1 cellular context compared by ENCODE assay signal in the genomic region with DNA sequence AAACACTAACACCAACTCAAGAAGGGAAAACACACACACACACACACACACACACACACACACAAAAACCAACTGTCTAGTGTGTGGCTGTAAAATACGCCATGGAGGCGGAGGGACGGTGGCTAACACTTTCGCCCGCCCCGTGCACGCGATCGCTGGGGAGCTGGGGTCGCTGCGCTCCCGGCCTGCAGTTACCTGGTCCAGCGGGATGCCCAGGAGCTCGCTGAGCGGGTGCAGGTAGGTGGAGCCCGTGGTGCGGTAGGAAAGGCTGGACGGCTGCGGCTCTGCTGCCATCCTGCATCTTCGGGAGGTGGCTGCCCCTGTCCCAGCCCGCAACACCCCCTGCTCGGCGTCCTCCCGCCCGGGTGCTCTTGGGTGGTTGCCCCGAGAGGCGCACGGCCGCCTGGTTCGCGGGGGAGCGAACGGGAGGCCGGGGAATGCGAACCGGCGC.
TF ChIP-seq lines count a peak whose summit lies in the region.

No MANE protein-coding gene starts in this region.

TF ChIP-seq in HEK293, 187 proteins besides CTCF, POLR2A, EP300 and RAD21 (continued from another document and continues in another):
- TF ChIP-seq, protein P1, sequence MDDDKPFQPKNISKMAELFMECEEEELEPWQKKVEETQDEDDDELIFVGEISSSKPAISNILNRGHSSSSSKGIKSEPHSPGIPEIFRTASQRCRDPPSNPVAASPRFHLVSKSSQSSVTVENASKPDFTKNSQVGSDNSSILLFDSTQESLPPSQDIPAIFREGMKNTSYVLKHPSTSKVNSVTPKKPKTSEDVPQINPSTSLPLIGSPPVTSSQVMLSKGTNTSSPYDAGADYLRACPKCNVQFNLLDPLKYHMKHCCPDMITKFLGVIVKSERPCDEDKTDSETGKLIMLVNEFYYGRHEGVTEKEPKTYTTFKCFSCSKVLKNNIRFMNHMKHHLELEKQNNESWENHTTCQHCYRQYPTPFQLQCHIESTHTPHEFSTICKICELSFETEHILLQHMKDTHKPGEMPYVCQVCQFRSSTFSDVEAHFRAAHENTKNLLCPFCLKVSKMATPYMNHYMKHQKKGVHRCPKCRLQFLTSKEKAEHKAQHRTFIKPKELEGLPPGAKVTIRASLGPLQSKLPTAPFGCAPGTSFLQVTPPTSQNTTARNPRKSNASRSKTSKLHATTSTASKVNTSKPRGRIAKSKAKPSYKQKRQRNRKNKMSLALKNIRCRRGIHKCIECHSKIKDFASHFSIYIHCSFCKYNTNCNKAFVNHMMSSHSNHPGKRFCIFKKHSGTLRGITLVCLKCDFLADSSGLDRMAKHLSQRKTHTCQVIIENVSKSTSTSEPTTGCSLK (tag by site-specific recombination; IDR thresholded peaks at IDR 0.05), result no peak
- TF ChIP-seq ZNF501 (tag by site-specific recombination; IDR thresholded peaks at IDR 0.05) (peak; percentile 63; the same call in 1 of the 2 replicates), ZNF561 (tag by site-specific recombination; IDR thresholded peaks at IDR 0.05; ENCODE audit: borderline replicate concordance) (no peak), ZFHX2 (tag by site-specific recombination; conservative IDR thresholded peaks at IDR 0.05) (peak; percentile 27; the same call in 1 of the 2 replicates), ZFP37 (tag by site-specific recombination; IDR thresholded peaks at IDR 0.05) (peak; percentile 90; the same call in 1 of the 2 replicates), OSR2 (tag by site-specific recombination; IDR thresholded peaks at IDR 0.05) (0 out of 2 replicates have a peak, but pooled peaks have one; percentile 23), ZNF548 (tag by site-specific recombination; IDR thresholded peaks at IDR 0.05) (no peak), ZNF324 (tag by site-specific recombination; IDR thresholded peaks at IDR 0.05) (no peak), ZIC2 (tag by site-specific recombination; IDR thresholded peaks at IDR 0.05) (peak; percentile 45), GLIS2 (tag by site-specific recombination; IDR thresholded peaks at IDR 0.05) (peak; percentile 96), ZNF600 (tag by site-specific recombination; IDR thresholded peaks at IDR 0.05) (no peak), ZNF350 (tag by site-specific recombination; IDR thresholded peaks at IDR 0.05) (no peak), ZNF335 (tag by site-specific recombination; conservative IDR thresholded peaks at IDR 0.05) (peak; percentile 82), ZNF174 (tag by site-specific recombination; IDR thresholded peaks at IDR 0.05) (no peak), ZNF664 (tag by site-specific recombination; IDR thresholded peaks at IDR 0.05) (no peak), ZNF10 (tag by site-specific recombination; IDR thresholded peaks at IDR 0.05) (no peak), ZNF23 (tag by site-specific recombination; IDR thresholded peaks at IDR 0.05; ENCODE audit: borderline replicate concordance) (no peak), ZNF112 (tag by site-specific recombination; IDR thresholded peaks at IDR 0.05) (no peak), MEIS1 (CRISPR knock-in tag; IDR thresholded peaks at IDR 0.05; ENCODE audit: borderline replicate concordance) (no peak), MYNN (tag by site-specific recombination; IDR thresholded peaks at IDR 0.05; ENCODE audit: borderline replicate concordance) (no peak), KLF8 (tag by site-specific recombination; IDR thresholded peaks at IDR 0.05) (no peak), ZNF16 (tag by site-specific recombination; IDR thresholded peaks at IDR 0.05; ENCODE audit: low read depth) (no peak), ZFP3 (tag by site-specific recombination; IDR thresholded peaks at IDR 0.05; ENCODE audit: low read depth) (peak; percentile 80), ZNF121 (tag by site-specific recombination; IDR thresholded peaks at IDR 0.05) (no peak), ZNF660 (tag by site-specific recombination; IDR thresholded peaks at IDR 0.05) (no peak), ZSCAN16 (tag by site-specific recombination; IDR thresholded peaks at IDR 0.05) (0 out of 2 replicates have a peak, but pooled peaks have one; percentile 25), ZNF37A (tag by site-specific recombination; IDR thresholded peaks at IDR 0.05) (no peak)
- TF ChIP-seq, protein P2, sequence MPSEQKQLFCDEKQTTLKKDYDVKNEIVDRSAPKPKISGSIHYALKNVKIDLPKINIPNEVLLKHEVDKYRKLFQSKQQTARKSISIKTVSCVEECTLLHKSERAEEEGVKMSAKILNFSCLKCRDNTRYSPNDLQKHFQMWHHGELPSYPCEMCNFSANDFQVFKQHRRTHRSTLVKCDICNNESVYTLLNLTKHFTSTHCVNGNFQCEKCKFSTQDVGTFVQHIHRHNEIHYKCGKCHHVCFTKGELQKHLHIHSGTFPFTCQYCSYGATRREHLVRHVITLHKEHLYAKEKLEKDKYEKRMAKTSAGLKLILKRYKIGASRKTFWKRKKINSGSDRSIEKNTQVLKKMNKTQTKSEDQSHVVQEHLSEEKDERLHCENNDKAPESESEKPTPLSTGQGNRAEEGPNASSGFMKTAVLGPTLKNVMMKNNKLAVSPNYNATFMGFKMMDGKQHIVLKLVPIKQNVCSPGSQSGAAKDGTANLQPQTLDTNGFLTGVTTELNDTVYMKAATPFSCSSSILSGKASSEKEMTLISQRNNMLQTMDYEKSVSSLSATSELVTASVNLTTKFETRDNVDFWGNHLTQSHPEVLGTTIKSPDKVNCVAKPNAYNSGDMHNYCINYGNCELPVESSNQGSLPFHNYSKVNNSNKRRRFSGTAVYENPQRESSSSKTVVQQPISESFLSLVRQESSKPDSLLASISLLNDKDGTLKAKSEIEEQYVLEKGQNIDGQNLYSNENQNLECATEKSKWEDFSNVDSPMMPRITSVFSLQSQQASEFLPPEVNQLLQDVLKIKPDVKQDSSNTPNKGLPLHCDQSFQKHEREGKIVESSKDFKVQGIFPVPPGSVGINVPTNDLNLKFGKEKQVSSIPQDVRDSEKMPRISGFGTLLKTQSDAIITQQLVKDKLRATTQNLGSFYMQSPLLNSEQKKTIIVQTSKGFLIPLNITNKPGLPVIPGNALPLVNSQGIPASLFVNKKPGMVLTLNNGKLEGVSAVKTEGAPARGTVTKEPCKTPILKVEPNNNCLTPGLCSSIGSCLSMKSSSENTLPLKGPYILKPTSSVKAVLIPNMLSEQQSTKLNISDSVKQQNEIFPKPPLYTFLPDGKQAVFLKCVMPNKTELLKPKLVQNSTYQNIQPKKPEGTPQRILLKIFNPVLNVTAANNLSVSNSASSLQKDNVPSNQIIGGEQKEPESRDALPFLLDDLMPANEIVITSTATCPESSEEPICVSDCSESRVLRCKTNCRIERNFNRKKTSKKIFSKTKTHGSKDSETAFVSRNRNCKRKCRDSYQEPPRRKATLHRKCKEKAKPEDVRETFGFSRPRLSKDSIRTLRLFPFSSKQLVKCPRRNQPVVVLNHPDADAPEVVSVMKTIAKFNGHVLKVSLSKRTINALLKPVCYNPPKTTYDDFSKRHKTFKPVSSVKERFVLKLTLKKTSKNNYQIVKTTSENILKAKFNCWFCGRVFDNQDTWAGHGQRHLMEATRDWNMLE (tag by site-specific recombination; conservative IDR thresholded peaks at IDR 0.05; ENCODE audit: low read depth), result no peak
- TF ChIP-seq, protein P3, sequence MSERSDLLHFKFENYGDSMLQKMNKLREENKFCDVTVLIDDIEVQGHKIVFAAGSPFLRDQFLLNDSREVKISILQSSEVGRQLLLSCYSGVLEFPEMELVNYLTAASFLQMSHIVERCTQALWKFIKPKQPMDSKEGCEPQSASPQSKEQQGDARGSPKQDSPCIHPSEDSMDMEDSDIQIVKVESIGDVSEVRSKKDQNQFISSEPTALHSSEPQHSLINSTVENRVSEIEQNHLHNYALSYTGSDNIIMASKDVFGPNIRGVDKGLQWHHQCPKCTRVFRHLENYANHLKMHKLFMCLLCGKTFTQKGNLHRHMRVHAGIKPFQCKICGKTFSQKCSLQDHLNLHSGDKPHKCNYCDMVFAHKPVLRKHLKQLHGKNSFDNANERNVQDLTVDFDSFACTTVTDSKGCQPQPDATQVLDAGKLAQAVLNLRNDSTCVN (tag by site-specific recombination; optimal IDR thresholded peaks at IDR 0.05), result peak; percentile 85
- TF ChIP-seq, protein P4, sequence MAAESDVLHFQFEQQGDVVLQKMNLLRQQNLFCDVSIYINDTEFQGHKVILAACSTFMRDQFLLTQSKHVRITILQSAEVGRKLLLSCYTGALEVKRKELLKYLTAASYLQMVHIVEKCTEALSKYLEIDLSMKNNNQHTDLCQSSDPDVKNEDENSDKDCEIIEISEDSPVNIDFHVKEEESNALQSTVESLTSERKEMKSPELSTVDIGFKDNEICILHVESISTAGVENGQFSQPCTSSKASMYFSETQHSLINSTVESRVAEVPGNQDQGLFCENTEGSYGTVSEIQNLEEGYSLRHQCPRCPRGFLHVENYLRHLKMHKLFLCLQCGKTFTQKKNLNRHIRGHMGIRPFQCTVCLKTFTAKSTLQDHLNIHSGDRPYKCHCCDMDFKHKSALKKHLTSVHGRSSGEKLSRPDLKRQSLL (tag by site-specific recombination; IDR thresholded peaks at IDR 0.05), result no peak
- TF ChIP-seq, protein P5, sequence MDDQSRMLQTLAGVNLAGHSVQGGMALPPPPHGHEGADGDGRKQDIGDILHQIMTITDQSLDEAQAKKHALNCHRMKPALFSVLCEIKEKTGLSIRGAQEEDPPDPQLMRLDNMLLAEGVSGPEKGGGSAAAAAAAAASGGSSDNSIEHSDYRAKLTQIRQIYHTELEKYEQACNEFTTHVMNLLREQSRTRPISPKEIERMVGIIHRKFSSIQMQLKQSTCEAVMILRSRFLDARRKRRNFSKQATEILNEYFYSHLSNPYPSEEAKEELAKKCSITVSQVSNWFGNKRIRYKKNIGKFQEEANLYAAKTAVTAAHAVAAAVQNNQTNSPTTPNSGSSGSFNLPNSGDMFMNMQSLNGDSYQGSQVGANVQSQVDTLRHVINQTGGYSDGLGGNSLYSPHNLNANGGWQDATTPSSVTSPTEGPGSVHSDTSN (CRISPR knock-in tag; IDR thresholded peaks at IDR 0.05), result no peak
- TF ChIP-seq, protein P6, sequence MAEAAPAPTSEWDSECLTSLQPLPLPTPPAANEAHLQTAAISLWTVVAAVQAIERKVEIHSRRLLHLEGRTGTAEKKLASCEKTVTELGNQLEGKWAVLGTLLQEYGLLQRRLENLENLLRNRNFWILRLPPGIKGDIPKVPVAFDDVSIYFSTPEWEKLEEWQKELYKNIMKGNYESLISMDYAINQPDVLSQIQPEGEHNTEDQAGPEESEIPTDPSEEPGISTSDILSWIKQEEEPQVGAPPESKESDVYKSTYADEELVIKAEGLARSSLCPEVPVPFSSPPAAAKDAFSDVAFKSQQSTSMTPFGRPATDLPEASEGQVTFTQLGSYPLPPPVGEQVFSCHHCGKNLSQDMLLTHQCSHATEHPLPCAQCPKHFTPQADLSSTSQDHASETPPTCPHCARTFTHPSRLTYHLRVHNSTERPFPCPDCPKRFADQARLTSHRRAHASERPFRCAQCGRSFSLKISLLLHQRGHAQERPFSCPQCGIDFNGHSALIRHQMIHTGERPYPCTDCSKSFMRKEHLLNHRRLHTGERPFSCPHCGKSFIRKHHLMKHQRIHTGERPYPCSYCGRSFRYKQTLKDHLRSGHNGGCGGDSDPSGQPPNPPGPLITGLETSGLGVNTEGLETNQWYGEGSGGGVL (tag by site-specific recombination; IDR thresholded peaks at IDR 0.05), result peak; percentile 17; the same call in 1 of the 2 replicates
- TF ChIP-seq, protein P7, sequence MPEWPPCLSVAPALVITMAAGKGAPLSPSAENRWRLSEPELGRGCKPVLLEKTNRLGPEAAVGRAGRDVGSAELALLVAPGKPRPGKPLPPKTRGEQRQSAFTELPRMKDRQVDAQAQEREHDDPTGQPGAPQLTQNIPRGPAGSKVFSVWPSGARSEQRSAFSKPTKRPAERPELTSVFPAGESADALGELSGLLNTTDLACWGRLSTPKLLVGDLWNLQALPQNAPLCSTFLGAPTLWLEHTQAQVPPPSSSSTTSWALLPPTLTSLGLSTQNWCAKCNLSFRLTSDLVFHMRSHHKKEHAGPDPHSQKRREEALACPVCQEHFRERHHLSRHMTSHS (tag by site-specific recombination; IDR thresholded peaks at IDR 0.05), result no peak
- TF ChIP-seq, protein P8, sequence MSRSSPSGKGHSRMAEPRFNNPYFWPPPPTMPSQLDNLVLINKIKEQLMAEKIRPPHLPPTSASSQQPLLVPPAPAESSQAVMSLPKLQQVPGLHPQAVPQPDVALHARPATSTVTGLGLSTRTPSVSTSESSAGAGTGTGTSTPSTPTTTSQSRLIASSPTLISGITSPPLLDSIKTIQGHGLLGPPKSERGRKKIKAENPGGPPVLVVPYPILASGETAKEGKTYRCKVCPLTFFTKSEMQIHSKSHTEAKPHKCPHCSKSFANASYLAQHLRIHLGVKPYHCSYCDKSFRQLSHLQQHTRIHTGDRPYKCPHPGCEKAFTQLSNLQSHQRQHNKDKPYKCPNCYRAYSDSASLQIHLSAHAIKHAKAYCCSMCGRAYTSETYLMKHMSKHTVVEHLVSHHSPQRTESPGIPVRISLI (tag by site-specific recombination; IDR thresholded peaks at IDR 0.05), result peak; percentile 99; the same call in 1 of the 2 replicates
- TF ChIP-seq, protein P9, sequence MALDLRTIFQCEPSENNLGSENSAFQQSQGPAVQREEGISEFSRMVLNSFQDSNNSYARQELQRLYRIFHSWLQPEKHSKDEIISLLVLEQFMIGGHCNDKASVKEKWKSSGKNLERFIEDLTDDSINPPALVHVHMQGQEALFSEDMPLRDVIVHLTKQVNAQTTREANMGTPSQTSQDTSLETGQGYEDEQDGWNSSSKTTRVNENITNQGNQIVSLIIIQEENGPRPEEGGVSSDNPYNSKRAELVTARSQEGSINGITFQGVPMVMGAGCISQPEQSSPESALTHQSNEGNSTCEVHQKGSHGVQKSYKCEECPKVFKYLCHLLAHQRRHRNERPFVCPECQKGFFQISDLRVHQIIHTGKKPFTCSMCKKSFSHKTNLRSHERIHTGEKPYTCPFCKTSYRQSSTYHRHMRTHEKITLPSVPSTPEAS (tag by site-specific recombination; IDR thresholded peaks at IDR 0.05), result peak; percentile 98
- TF ChIP-seq, protein P10, sequence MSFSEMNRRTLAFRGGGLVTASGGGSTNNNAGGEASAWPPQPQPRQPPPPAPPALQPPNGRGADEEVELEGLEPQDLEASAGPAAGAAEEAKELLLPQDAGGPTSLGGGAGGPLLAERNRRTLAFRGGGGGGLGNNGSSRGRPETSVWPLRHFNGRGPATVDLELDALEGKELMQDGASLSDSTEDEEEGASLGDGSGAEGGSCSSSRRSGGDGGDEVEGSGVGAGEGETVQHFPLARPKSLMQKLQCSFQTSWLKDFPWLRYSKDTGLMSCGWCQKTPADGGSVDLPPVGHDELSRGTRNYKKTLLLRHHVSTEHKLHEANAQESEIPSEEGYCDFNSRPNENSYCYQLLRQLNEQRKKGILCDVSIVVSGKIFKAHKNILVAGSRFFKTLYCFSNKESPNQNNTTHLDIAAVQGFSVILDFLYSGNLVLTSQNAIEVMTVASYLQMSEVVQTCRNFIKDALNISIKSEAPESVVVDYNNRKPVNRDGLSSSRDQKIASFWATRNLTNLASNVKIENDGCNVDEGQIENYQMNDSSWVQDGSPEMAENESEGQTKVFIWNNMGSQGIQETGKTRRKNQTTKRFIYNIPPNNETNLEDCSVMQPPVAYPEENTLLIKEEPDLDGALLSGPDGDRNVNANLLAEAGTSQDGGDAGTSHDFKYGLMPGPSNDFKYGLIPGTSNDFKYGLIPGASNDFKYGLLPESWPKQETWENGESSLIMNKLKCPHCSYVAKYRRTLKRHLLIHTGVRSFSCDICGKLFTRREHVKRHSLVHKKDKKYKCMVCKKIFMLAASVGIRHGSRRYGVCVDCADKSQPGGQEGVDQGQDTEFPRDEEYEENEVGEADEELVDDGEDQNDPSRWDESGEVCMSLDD (tag by site-specific recombination; IDR thresholded peaks at IDR 0.05), result peak; percentile 77
